In the genomic region with DNA sequence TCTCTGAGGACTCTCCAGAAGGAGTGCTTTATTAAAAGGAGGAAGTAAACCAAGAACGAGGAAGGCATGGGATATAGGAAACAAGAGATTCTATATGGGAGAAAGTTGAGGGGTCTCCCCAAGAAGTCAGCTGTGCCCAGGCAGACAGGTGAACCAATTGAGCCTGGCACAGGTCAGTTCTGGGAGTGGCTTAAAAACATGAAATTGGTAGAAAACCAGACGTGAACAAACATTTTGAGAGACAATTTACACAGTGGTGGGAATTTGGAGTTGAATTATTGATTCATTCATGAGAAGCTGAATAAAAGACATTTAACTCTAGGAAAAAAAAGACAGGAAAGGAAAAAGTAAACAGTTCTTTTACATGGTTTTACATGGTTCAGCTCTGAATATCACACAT, we compare ENCODE assay signal across 27 cellular contexts. TPM values are rescaled to one million over a fixed set of nuclear protein-coding genes. Genes with fewer than 3 reads are reported as not detected.
"Had no signal": no experiment of that assay in that cellular context is flagged by ENCODE, and none has a peak within 500 bp of the region (broad histone marks: within the 10 kb centered on the region; RNA-seq: fewer than 3 reads in every experiment).

No MANE protein-coding gene starts in this region.

- ATAC-seq: foreskin keratinocyte, gastroesophageal sphincter, heart left ventricle, left colon, left lung, left ventricle myocardium superior, lower lobe of right lung, mucosa of descending colon had no signal

- H3K27ac ChIP-seq: coronary artery, dorsolateral prefrontal cortex, esophagus muscularis mucosa, foreskin keratinocyte, gastroesophageal sphincter, heart left ventricle, hepatocyte, left lung, lower lobe of right lung had no signal

- H3K4me3 Mint-ChIP-seq: immature natural killer cell, mesothelial cell of epicardium, naive B cell had no signal

- H3K27ac Mint-ChIP-seq: immature natural killer cell, mesothelial cell of epicardium, naive B cell had no signal

- H3K9me3 ChIP-seq: esophagus muscularis mucosa, left lung, lower lobe of right lung, mucosa of descending colon had no signal

- H3K27me3 ChIP-seq: dorsolateral prefrontal cortex, esophagus muscularis mucosa, gastroesophageal sphincter, hepatocyte, left lung had no signal

- FAIRE-seq: colon, endothelial cell of umbilical vein, frontal cortex, kidney had no signal

- H3K36me3 ChIP-seq: esophagus muscularis mucosa, gastroesophageal sphincter, heart left ventricle, left lung, lower lobe of right lung had no signal

- H3K36me3 Mint-ChIP-seq: immature natural killer cell, mesothelial cell of epicardium had no signal

- DNase-seq: dermis blood vessel endothelial cell; dorsolateral prefrontal cortex; effector CD4-positive, alpha-beta T cell; effector memory CD4-positive, alpha-beta T cell; foreskin keratinocyte; heart left ventricle; hypothalamus; immature natural killer cell; islet precursor cell; kidney; kidney glomerular epithelial cell; left colon; left lung; left ventricle myocardium superior; lower lobe of right lung; mesenchymal stem cell; mucosa of descending colon; naive B cell had no signal

- H3K79me2 ChIP-seq: hepatocyte had no signal

- H3K4me1 Mint-ChIP-seq: immature natural killer cell, naive B cell had no signal

- H3K4me1 ChIP-seq: foreskin keratinocyte had no signal

- H3K4me3 ChIP-seq: coronary artery, dorsolateral prefrontal cortex, esophagus muscularis mucosa, gastroesophageal sphincter, heart left ventricle, hepatocyte, left lung, lower lobe of right lung, mucosa of descending colon had no signal

- H2AFZ ChIP-seq: hepatocyte had no signal

- H3K4me2 ChIP-seq: hepatocyte had no signal

- H3K9me3 Mint-ChIP-seq: immature natural killer cell, mesothelial cell of epicardium, naive B cell had no signal

RNA-seq across cellular contexts. Expression of a gene that starts 16.4 kb away (rescaled TPM):
- total RNA-seq: lung microvascular endothelial cell had no signal
- polyA plus RNA-seq: immature natural killer cell had no signal

RNA-seq across cellular contexts. Expression of a gene that starts 22.7 kb away (rescaled TPM):
- total RNA-seq: lung microvascular endothelial cell had no signal
- polyA plus RNA-seq: hepatocyte, immature natural killer cell had no signal
